In the genomic region with DNA sequence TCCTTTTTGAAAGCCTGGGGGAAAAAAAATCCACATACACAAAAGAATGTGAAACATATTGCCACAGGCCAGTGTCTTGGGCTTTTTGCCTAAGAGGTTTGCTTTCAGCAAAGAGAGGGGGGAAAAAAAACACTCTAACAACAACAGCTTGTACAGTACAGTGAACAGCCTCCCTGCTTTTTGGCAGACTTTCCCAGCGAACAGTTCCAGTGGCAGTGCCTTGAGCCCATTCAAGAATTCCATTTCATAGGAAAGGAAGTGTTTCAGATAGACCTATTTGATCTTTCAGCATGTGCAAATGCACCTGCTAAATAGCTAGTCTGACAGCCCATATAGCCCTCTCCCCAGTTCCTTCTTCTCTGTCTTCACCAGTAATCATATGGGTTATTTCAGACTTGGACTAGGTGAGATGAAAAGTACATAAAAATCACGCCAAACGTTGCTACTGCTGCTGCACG, we compare ENCODE assay signal across 8 cellular contexts. TPM values are rescaled to one million over a fixed set of nuclear protein-coding genes. Genes with fewer than 3 reads are reported as not detected.
DNase-seq lines count a peak whose midpoint lies in the region; ATAC-seq and TF ChIP-seq lines count a peak whose summit lies in the region.

No MANE protein-coding gene starts in this region.

- H3K27ac ChIP-seq in OCI-LY1 (ENCODE audit: low read depth, low read length, poor library complexity, severe bottlenecking) (no peak overlapping the region), dorsolateral prefrontal cortex (peak overlapping the region in 36 of 59 donors; percentile 3 to 77 (median 44)), mesendoderm (ENCODE audit: low read depth, low read length) (peak overlapping the region; percentile 1), urinary bladder (ENCODE audit: low read depth) (peak overlapping the region; percentile 81)

- intact Hi-C loops in dorsolateral prefrontal cortex (cut with DNase I) = no loop called here

- TF ChIP-seq CTCF in OCI-LY1 (IDR thresholded peaks at IDR 0.05; ENCODE audit: low read length) (no peak), dorsolateral prefrontal cortex (IDR thresholded peaks at IDR 0.05 in 54 of 56, conservative IDR thresholded peaks at IDR 0.05 in 2 of 56; ENCODE audit: low read depth in 1 of 56, partially characterized antibody in 56 of 56) (no peak)

- H2BK120ac ChIP-seq in mesendoderm (ENCODE audit: low read depth, low read length) = no peak overlapping the region

- no peak overlapping the region for H4K5ac ChIP-seq in mesendoderm (ENCODE audit: low read length)

- H3K27me3 ChIP-seq in OCI-LY1 (ENCODE audit: insufficient read depth, low read length) (no peaks in the 10 kb centered on the region), dorsolateral prefrontal cortex (peaks cover 0 to 4% (median 0%) of the 10 kb centered on the region in 45 donors), mesendoderm (ENCODE audit: insufficient read depth, low read length, poor library complexity) (no peaks in the 10 kb centered on the region)

- H3K9ac ChIP-seq in OCI-LY1 (ENCODE audit: low read length) = peak overlapping the region; percentile 63
- H3K9ac ChIP-seq in mesendoderm (ENCODE audit: low read length) = no peak overlapping the region

- H3K9me3 ChIP-seq in OCI-LY1 (ENCODE audit: low read length) = no peaks in the 10 kb centered on the region

- no peak overlapping the region for H3K4ac ChIP-seq in mesendoderm (ENCODE audit: low read depth, low read length)

- H3K79me2 ChIP-seq in OCI-LY1 (ENCODE audit: insufficient read depth, low read length) (no peaks in the 10 kb centered on the region), mesendoderm (ENCODE audit: control insufficient read depth, insufficient read depth, low read length) (no peaks in the 10 kb centered on the region)

- H3F3A ChIP-seq in OCI-LY1 (ENCODE audit: insufficient read depth, low read length) = no peaks in the 10 kb centered on the region

- POLR2A ChIA-PET in HEK293T (lab: Yijun Ruan, JAX) = interaction anchor here (0.9 to 1.6 kb wide), 7 partner anchors 9 to 54 kb away, joined by 3 to 15 read pairs (median 3); no protein-coding TSS in a partner anchor

- no peaks in the 10 kb centered on the region for H3K9me2 ChIP-seq in OCI-LY1 (ENCODE audit: low read depth, low read length)

- H3K4me3 ChIP-seq in OCI-LY1 (ENCODE audit: low read depth, low read length, poor library complexity, severe bottlenecking) = peak overlapping the region; percentile 71
- H3K4me3 ChIP-seq in dorsolateral prefrontal cortex = peak overlapping the region; percentile 26 to 75 (median 57)
- no peak overlapping the region for H3K4me3 ChIP-seq in mesendoderm (ENCODE audit: low read length)
- H3K4me3 ChIP-seq in urinary bladder (ENCODE audit: low read depth, low read length) = peak overlapping the region; percentile 52

- H3K4me1 ChIP-seq in OCI-LY1 (ENCODE audit: insufficient read depth, low read length, severe bottlenecking) (peaks cover 16% of the 10 kb centered on the region), mesendoderm (ENCODE audit: control insufficient read depth, low read depth, low read length) (no peaks in the 10 kb centered on the region), urinary bladder (ENCODE audit: insufficient read depth) (no peaks in the 10 kb centered on the region)

- DNase-seq in NCI-H146 (lab: John Stamatoyannopoulos, UW) = peak; percentile 67
- DNase-seq in NCI-H146 treated with DMSO at 0.1 percent for 48 hours (lab: John Stamatoyannopoulos, UW; ENCODE audit: unreplicated experiment) = no peak
- no peak for DNase-seq in dorsolateral prefrontal cortex
- DNase-seq in mesendoderm = no peak
- no peak for DNase-seq in HEK293T (ENCODE audit: extremely low spot score)

- peak; percentile 37 for ATAC-seq in HG02623 (IDR thresholded peaks at IDR 0.05; ENCODE audit: unreplicated experiment)

- no peaks in the 10 kb centered on the region for H4K20me1 ChIP-seq in OCI-LY1 (ENCODE audit: insufficient read depth, low read length)

- H4K8ac ChIP-seq in mesendoderm (ENCODE audit: low read depth, low read length) = no peak overlapping the region

- CTCF ChIA-PET in HEK293T (lab: Yijun Ruan, JAX) = interaction anchor here (0.5 to 1.3 kb wide), 5 partner anchors 10 to 401 kb away, joined by 3 to 5 read pairs (median 4); no protein-coding TSS in a partner anchor

- H2AFZ ChIP-seq in OCI-LY1 (ENCODE audit: low read length) = peak overlapping the region; percentile 90

- no peak overlapping the region for H2BK15ac ChIP-seq in mesendoderm (replicated peaks; ENCODE audit: low read depth)

- H3K4me2 ChIP-seq in OCI-LY1 (ENCODE audit: low read length) (peak overlapping the region; percentile 94), mesendoderm (ENCODE audit: low read length) (peak overlapping the region; percentile 13)

- no peak overlapping the region for H3K23ac ChIP-seq in mesendoderm (ENCODE audit: low read length)

- H2BK5ac ChIP-seq in mesendoderm (ENCODE audit: low read length) = no peak overlapping the region

- H3K36me3 ChIP-seq in OCI-LY1 (ENCODE audit: insufficient read depth, low read length) (no peaks in the 10 kb centered on the region), mesendoderm (ENCODE audit: control insufficient read depth, insufficient read depth, low read length) (no peaks in the 10 kb centered on the region), urinary bladder (ENCODE audit: insufficient read depth) (no peaks in the 10 kb centered on the region)

- peak overlapping the region; percentile 78 for H3K56ac ChIP-seq in mesendoderm (ENCODE audit: low read length)

- H2AK5ac ChIP-seq in mesendoderm (ENCODE audit: low read length) = no peak overlapping the region

- H3K79me1 ChIP-seq in mesendoderm (ENCODE audit: low read length) = no peaks in the 10 kb centered on the region

- no CpG with 5 or more reads among the region's 4 CpGs for WGBS in mesendoderm (ENCODE audit: extremely low coverage, insufficient coverage, low lambda C conversion rate)
- 1% methylated on average over 4 of the region's 4 CpGs for WGBS in urinary bladder

- H3K18ac ChIP-seq in mesendoderm (ENCODE audit: low read length) = no peak overlapping the region

TF ChIP-seq in HEK293T, 16 proteins besides CTCF, POLR2A, EP300 and RAD21:
- no peak for TF ChIP-seq NFRKB (IDR thresholded peaks at IDR 0.05)
- no peak for TF ChIP-seq FOXA1 (IDR thresholded peaks at IDR 0.05)

RNA-seq across cellular contexts. Expression of a gene that starts 0.5 kb away (rescaled TPM):
- total RNA-seq in dorsolateral prefrontal cortex (1 to 10 TPM; 1.8 to 7.6 (median 4.1) TPM), urinary bladder (39.5 TPM)
- 5.2 TPM for polyA plus RNA-seq in mesendoderm (2013, experiment 1 of 2)
- polyA plus RNA-seq in mesendoderm (2013, experiment 2 of 2) = 4.9 TPM
- polyA plus RNA-seq in urinary bladder = 4.9 TPM
